ENCODE assay signal across 9 cellular contexts in the genomic region with DNA sequence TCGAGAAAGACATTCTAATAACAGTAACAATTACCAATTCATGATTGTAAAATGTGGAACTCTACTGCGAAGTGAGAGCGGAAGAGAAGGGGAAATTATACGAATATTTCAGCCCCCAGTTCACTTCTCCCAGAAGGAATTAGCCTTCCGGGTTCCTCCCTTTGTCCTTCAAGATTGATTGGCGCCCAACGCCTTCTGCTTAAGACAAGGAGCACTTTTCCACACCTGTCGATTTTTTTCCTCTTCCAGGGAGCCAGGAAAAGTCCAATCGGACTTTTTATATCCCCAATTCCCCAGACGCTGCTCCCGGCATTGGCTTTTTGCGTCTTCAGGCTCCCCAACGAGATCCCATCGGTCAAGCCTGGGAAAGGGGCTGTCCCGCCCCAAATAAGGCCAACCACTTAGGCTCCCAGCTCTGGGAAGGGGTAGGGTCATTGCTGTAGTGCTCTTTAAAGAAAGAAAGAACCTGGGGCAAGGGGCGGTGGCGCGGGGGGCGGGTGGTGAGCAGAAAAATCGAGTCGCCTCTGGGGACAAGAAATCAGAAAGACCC. TPM values are rescaled to one million over a fixed set of nuclear protein-coding genes. Genes with fewer than 3 reads are reported as not detected.
DNase-seq lines count a peak whose midpoint lies in the region; ATAC-seq and FAIRE-seq lines count a peak whose summit lies in the region.
"Had no signal": no experiment of that assay in that cellular context is flagged by ENCODE, and none has a peak within 500 bp of the region (broad histone marks: within the 10 kb centered on the region; RNA-seq: fewer than 3 reads in every experiment).

No MANE protein-coding gene starts in this region.

- H3K27me3 ChIP-seq in HUES48 (ENCODE audit: control insufficient read depth, insufficient read depth, low read length): no peaks in the 10 kb centered on the region
- H3K27me3 ChIP-seq in small intestine (ENCODE audit: control insufficient read depth in 2 of 2, insufficient read depth in 2 of 2, low read length in 2 of 2): peaks cover 0 to 3% of the 10 kb centered on the region in 2 donors

- in situ Hi-C loops in T47D (cut with HindIII; ENCODE audit: low pct_unique_long_range_greater_than_20kb, low sequenced_read_pairs): no loop called here

- peak; percentile 7 to 53 for DNase-seq in T47D (ENCODE audit: low read depth in 1 of 2, low spot score in 1 of 2)
- peak; percentile 56 to 69 for DNase-seq in left colon
- peak; percentile 82 for DNase-seq in small intestine
- DNase-seq in NCI-H2107 treated with DMSO at 0.1 percent for 48 hours (lab: John Stamatoyannopoulos, UW; ENCODE audit: unreplicated experiment): no peak
- DNase-seq in GM19239 (ENCODE audit: insufficient read length, low spot score): no peak
- no peak for DNase-seq in AG08395 (ENCODE audit: low spot score)

- WGBS in small intestine, 3 donors: 4 to 9% (median 7%) methylated on average over 21 of the region's 21 CpGs

- no peaks in the 10 kb centered on the region for H3K36me3 ChIP-seq in HUES48 (ENCODE audit: control insufficient read depth, insufficient read depth, low read length)
- no peaks in the 10 kb centered on the region for H3K36me3 ChIP-seq in small intestine (ENCODE audit: control insufficient read depth in 2 of 2, insufficient read depth in 2 of 2, low read length in 2 of 2)

- peak overlapping the region; percentile 92 for H3K4me3 ChIP-seq in HUES48 (ENCODE audit: low read depth, low read length)
- H3K4me3 ChIP-seq in small intestine (ENCODE audit: low read depth in 1 of 2, low read length in 2 of 2): peak overlapping the region; percentile 71 to 82

- peak overlapping the region; percentile 85 for H3K9ac ChIP-seq in HUES48 (ENCODE audit: low read depth, low read length)

- H3K9me3 ChIP-seq in HUES48 (ENCODE audit: control insufficient read depth, insufficient read depth, low read length) (no peaks in the 10 kb centered on the region), small intestine (ENCODE audit: control insufficient read depth, low read depth) (no peaks in the 10 kb centered on the region)

- H3K4me1 ChIP-seq in HUES48 (ENCODE audit: control insufficient read depth, insufficient read depth, low read length) (peaks cover 21% of the 10 kb centered on the region), small intestine (ENCODE audit: control insufficient read depth in 2 of 2, insufficient read depth in 1 of 2, low read depth in 1 of 2, low read length in 1 of 2) (peaks cover 0 to 2% of the 10 kb centered on the region in 2 donors)

- FAIRE-seq in small intestine (lab: Jason Lieb, UNC) (no peak), GM19239 (lab: Jason Lieb, UNC) (no peak)

- H3K27ac ChIP-seq in HUES48 (ENCODE audit: low read depth, low read length) (peak overlapping the region; percentile 98), small intestine (ENCODE audit: low read depth in 1 of 2, low read length in 1 of 2) (peak overlapping the region; percentile 90 to 99)

- intact Hi-C loops in left colon (cut with DNase I, micrococcal nuclease): no loop called here

- ATAC-seq in left colon (peak; percentile 48), GM21423 (IDR thresholded peaks at IDR 0.05; ENCODE audit: unreplicated experiment) (no peak)
- ATAC-seq: SK-N-SH treated with all-trans-retinoic acid at 6 μM for 48 hours had no signal

RNA-seq across cellular contexts. Expression of a gene that starts 1.5 kb away (rescaled TPM):
- 100 to 1,000 TPM; 177 to 261 TPM for total RNA-seq in left colon
- polyA plus RNA-seq in small intestine: 10 to 100 TPM; 12.7 to 21.1 (median 15.9) TPM

RNA-seq across cellular contexts. Expression of a gene that starts 58.1 kb away (rescaled TPM):
- under 1 TPM; 0.22 to 0.34 TPM for total RNA-seq in left colon
- under 1 TPM; under 0.01 to 0.27 (median 0.27) TPM for polyA plus RNA-seq in small intestine

Comparison
In these comparisons a context has a peak if more than half of its experiments do, and no peak if none do; other contexts are left out.
1. DNase-seq: peak in T47D (2 of 2), left colon (2 of 2) and small intestine (single experiment); none in NCI-H2107 treated with DMSO at 0.1 percent for 48 hours (single experiment), GM19239 (single experiment) and AG08395 (single experiment).